ENCODE assay signal across 15 cellular contexts in genomic region chr13:110627761-110628476, GRCh38. TPM values are rescaled to one million over a fixed set of nuclear protein-coding genes. Genes with fewer than 3 reads are reported as not detected.
DNase-seq lines count a peak whose midpoint lies in the region; ATAC-seq and TF ChIP-seq lines count a peak whose summit lies in the region.
"Had no signal": no experiment of that assay in that cellular context is flagged by ENCODE, and none has a peak within 500 bp of the region (broad histone marks: within the 10 kb centered on the region; RNA-seq: fewer than 3 reads in every experiment).

No MANE protein-coding gene starts in this region.

- H3K27ac ChIP-seq in HEK293 (ENCODE audit: extremely low read depth, low read depth, low read length) = no peak overlapping the region
- peak overlapping the region; percentile 84 for H3K27ac ChIP-seq in angular gyrus (ENCODE audit: low read depth, low read length)
- H3K27ac ChIP-seq in psoas muscle = peak overlapping the region; percentile 23
- H3K27ac ChIP-seq: ascending aorta, C4-2B had no signal

- no peak for TF ChIP-seq CTCF in HEK293 (tag by site-specific recombination; IDR thresholded peaks at IDR 0.05)
- TF ChIP-seq CTCF in psoas muscle (IDR thresholded peaks at IDR 0.05) = no peak

- no peaks in the 10 kb centered on the region for H3K27me3 ChIP-seq in psoas muscle (ENCODE audit: insufficient read depth in 3 of 3, low read length in 2 of 3)
- H3K27me3 ChIP-seq: ascending aorta had no signal

- H3K4me3 ChIP-seq in HEK293 (ENCODE audit: low read depth, low read length) (no peak overlapping the region), psoas muscle (no peak overlapping the region)
- H3K4me3 ChIP-seq: ascending aorta, lung had no signal

- H3K9me3 ChIP-seq in HEK293 (ENCODE audit: control insufficient read depth, insufficient read depth, low read depth, low read length) (no peaks in the 10 kb centered on the region), psoas muscle (no peaks in the 10 kb centered on the region)
- H3K9me3 ChIP-seq: ascending aorta had no signal

- ATAC-seq in left ventricle myocardium superior = peak; percentile 41
- ATAC-seq in psoas muscle = peak; percentile 20 to 67 (median 39)
- ATAC-seq in HG02678 (IDR thresholded peaks at IDR 0.05; ENCODE audit: unreplicated experiment) = no peak

- peaks cover 4 to 53% of the 10 kb centered on the region in 2 experiments; a peak in 2 of 3 replicates for H3K36me3 ChIP-seq in HEK293 (ENCODE audit: control insufficient read depth in 2 of 2, insufficient read depth in 1 of 2, low read length in 2 of 2)
- H3K36me3 ChIP-seq in psoas muscle (ENCODE audit: insufficient read depth in 1 of 2, low read depth in 1 of 2) = peaks cover 5 to 61% of the 10 kb centered on the region in 2 donors

- no peak for DNase-seq in left ventricle myocardium superior
- no peak for DNase-seq in psoas muscle
- DNase-seq in NCI-H1092 (lab: John Stamatoyannopoulos, UW) = no peak
- DNase-seq in NCI-H1417 (lab: John Stamatoyannopoulos, UW) = no peak
- DNase-seq: DND-41, GOT3, NCI-H2081 treated with DMSO at 0.1 percent for 48 hours, NCI-H82, nucleus accumbens had no signal

- intact Hi-C loops in left ventricle myocardium superior (cut with micrococcal nuclease) (no loop called here), psoas muscle (cut with DNase I) (no loop called here)

- POLR2A ChIA-PET in HEK293 (lab: Yijun Ruan, JAX) = interaction anchor here (1.6 kb wide), 1 partner anchor 13 kb away, joined by 5 read pairs; the partner anchor contains the start of gene NAXD

- H3K4me1 ChIP-seq in HEK293 (ENCODE audit: control insufficient read depth, insufficient read depth, low read length) = no peaks in the 10 kb centered on the region
- H3K4me1 ChIP-seq in psoas muscle = peaks cover 28% of the 10 kb centered on the region
- H3K4me1 ChIP-seq: ascending aorta had no signal

- WGBS in psoas muscle, 3 donors = 44 to 71% (median 50%) methylated on average over 12 of the region's 12 CpGs

- CTCF ChIA-PET in HEK293 (lab: Yijun Ruan, JAX) = no interaction called here

TF ChIP-seq in HEK293, 187 proteins besides CTCF, POLR2A, EP300 and RAD21:
- TF ChIP-seq ZNF239 (tag by site-specific recombination; IDR thresholded peaks at IDR 0.05) (no peak), ZFP41 (tag by site-specific recombination; IDR thresholded peaks at IDR 0.05; ENCODE audit: borderline replicate concordance) (no peak), KLF7 (tag by site-specific recombination; IDR thresholded peaks at IDR 0.05; ENCODE audit: borderline replicate concordance) (no peak), ZNF26 (tag by site-specific recombination; IDR thresholded peaks at IDR 0.05) (no peak), ZNF707 (tag by site-specific recombination; IDR thresholded peaks at IDR 0.05) (no peak), ZNF521 (tag by site-specific recombination; IDR thresholded peaks at IDR 0.05) (no peak), ZNF362 (tag by site-specific recombination; IDR thresholded peaks at IDR 0.05) (no peak), ZNF324 (tag by site-specific recombination; IDR thresholded peaks at IDR 0.05) (no peak), ZIC2 (tag by site-specific recombination; IDR thresholded peaks at IDR 0.05) (peak; percentile 54)

RNA-seq across cellular contexts. Expression of gene NAXD, which starts 12.6 kb away (rescaled TPM):
- 30.1 TPM for total RNA-seq in left ventricle myocardium superior
- total RNA-seq in psoas muscle = 10 to 100 TPM; 29.2 to 59.2 (median 29.7) TPM
- polyA plus RNA-seq in psoas muscle = 10 to 100 TPM; 26.0 to 36.7 (median 29.6) TPM
